8 cellular contexts compared by ENCODE assay signal in the genomic region with DNA sequence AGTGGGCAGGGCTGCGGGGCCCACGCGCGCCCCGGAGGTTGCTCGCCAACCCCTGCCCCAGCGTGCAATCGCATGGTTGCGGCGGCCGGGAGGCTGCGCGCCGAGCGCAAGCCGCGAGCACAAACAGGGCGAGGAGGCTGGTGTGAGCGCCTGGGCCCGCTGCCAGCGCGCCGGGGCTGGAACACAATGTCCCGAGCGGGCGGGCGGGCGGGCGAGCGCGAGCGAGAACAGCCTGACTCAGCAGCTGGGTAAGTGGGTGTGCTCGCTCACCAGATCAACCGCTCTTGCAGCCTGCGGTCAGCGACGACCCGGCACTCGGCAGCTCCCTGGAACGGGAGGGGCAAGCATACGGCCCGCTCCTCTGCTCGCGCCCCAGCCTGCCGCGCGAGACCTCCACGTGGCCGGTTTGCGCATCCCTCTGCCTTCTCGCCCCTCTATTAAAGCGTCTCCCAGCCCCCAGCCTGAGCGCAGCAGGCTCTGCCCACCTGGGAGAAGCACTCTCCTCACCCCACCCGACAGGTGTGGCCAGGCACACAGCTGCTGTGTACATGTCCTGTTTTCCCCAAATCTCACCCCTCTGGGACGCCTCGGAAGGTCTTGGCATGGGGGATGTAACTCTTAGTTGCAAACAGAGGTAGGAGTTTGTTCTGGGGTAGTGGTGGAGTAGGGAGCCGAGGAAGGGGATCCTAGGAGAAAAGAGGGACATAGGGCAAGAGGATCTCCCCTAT. TPM values are rescaled to one million over a fixed set of nuclear protein-coding genes. Genes with fewer than 3 reads are reported as not detected.
A peak's percentile ranks its signal among the peaks of the same experiment; 100 is the strongest.
DNase-seq lines count a peak whose midpoint lies in the region; ATAC-seq and TF ChIP-seq lines count a peak whose summit lies in the region.

No MANE protein-coding gene starts in this region.

- DNase-seq in Caco-2: peak; percentile 62 to 69
- DNase-seq in RWPE1 (ENCODE audit: low spot score): peak; percentile 89
- DNase-seq in activated T-helper 9 cell treated with anti-CD3 and anti-CD28 coated beads, Interleukin-2, amount 50 U/mL, for 16 hours (ENCODE audit: low read depth): peak; percentile 79
- peak; percentile 87 for DNase-seq in fibroblast of peridontal ligament (ENCODE audit: extremely low read depth)
- DNase-seq in natural killer cell treated with Interleukin-12 subunit alpha and Interleukin-12 subunit beta and Interleukin-15 and Interleukin-18, amount 100 ng/mL, for 72 hours (ENCODE audit: low spot score): peak; percentile 89
- peak; percentile 73 to 92 (median 80) for DNase-seq in stimulated activated naive CD4-positive, alpha-beta T cell (lab: John Stamatoyannopoulos, UW)

- ATAC-seq in GM21515 (IDR thresholded peaks at IDR 0.05; ENCODE audit: unreplicated experiment): peak; percentile 46
- peak; percentile 78 to 87 for ATAC-seq in natural killer cell treated with Interleukin-12 subunit alpha and Interleukin-12 subunit beta and Interleukin-15 and Interleukin-18, amount 100 ng/mL, for 72 hours

- H3K27ac Mint-ChIP-seq in Caco-2 (ENCODE audit: unreplicated experiment): no peak overlapping the region
- H3K27ac Mint-ChIP-seq in natural killer cell treated with Interleukin-12 subunit alpha and Interleukin-12 subunit beta and Interleukin-15 and Interleukin-18, amount 100 ng/mL, for 72 hours: peak overlapping the region in 1 of 2 donors; percentile 53

- TF ChIP-seq CTCF in Caco-2 (IDR thresholded peaks at IDR 0.05; ENCODE audit: insufficient read depth in 1 of 2, low read depth in 1 of 2, low read length in 1 of 2, severe bottlenecking in 1 of 2, unreplicated experiment in 1 of 2): no peak
- TF ChIP-seq CTCF in RWPE1 (conservative IDR thresholded peaks at IDR 0.05; ENCODE audit: low read depth): no peak

- no peaks in the 10 kb centered on the region for H3K27me3 Mint-ChIP-seq in Caco-2 (ENCODE audit: insufficient read depth, unreplicated experiment)
- peaks cover 0 to 12% of the 10 kb centered on the region in 2 donors for H3K27me3 Mint-ChIP-seq in natural killer cell treated with Interleukin-12 subunit alpha and Interleukin-12 subunit beta and Interleukin-15 and Interleukin-18, amount 100 ng/mL, for 72 hours

- POLR2A ChIA-PET in Caco-2 (lab: Charles Lee): no interaction called here
- POLR2A ChIA-PET in RWPE1 (lab: Yijun Ruan, JAX; ENCODE audit: low non-redundant PET): no interaction called here

- H3K9me3 ChIP-seq in Caco-2: no peaks in the 10 kb centered on the region
- H3K9me3 ChIP-seq in KOPT-K1 (ENCODE audit: insufficient read depth, low read length, poor library complexity, severe bottlenecking): no peaks in the 10 kb centered on the region

- H3K4me1 ChIP-seq in Caco-2: peaks cover 48% of the 10 kb centered on the region

- no peaks in the 10 kb centered on the region for H3K9me3 Mint-ChIP-seq in Caco-2 (ENCODE audit: unreplicated experiment)
- no peaks in the 10 kb centered on the region for H3K9me3 Mint-ChIP-seq in natural killer cell treated with Interleukin-12 subunit alpha and Interleukin-12 subunit beta and Interleukin-15 and Interleukin-18, amount 100 ng/mL, for 72 hours

- no TSS peak for BruUV-seq in Caco-2 (replicated peaks; lab: Mats Ljungman, UMichigan)

- H3K4me1 Mint-ChIP-seq in Caco-2 (ENCODE audit: low read depth, unreplicated experiment): peaks cover 23% of the 10 kb centered on the region
- peaks cover 47 to 59% of the 10 kb centered on the region in 2 donors for H3K4me1 Mint-ChIP-seq in natural killer cell treated with Interleukin-12 subunit alpha and Interleukin-12 subunit beta and Interleukin-15 and Interleukin-18, amount 100 ng/mL, for 72 hours (ENCODE audit: low read depth in 2 of 2)

- H3K36me3 ChIP-seq in Caco-2 (ENCODE audit: control insufficient read depth, insufficient read depth, low read length) (no peaks in the 10 kb centered on the region), KOPT-K1 (ENCODE audit: insufficient read depth, low read length) (no peaks in the 10 kb centered on the region)

- H3K36me3 Mint-ChIP-seq in Caco-2 (ENCODE audit: insufficient read depth, unreplicated experiment): no peaks in the 10 kb centered on the region
- no peaks in the 10 kb centered on the region for H3K36me3 Mint-ChIP-seq in natural killer cell treated with Interleukin-12 subunit alpha and Interleukin-12 subunit beta and Interleukin-15 and Interleukin-18, amount 100 ng/mL, for 72 hours

- peak overlapping the region; percentile 99 for H3K27ac ChIP-seq in KOPT-K1 (ENCODE audit: low read depth, low read length, poor library complexity, severe bottlenecking)
- H3K27ac ChIP-seq in RWPE1: peak overlapping the region; percentile 100

- H3K27me3 ChIP-seq in Caco-2 (replicated peaks; ENCODE audit: control insufficient read depth, insufficient read depth, low read length): no peaks in the 10 kb centered on the region

- peak overlapping the region; percentile 72 for H3K4me3 ChIP-seq in Caco-2 (ENCODE audit: low read depth, low read length)

- H3K4me3 Mint-ChIP-seq in Caco-2 (ENCODE audit: unreplicated experiment): peak overlapping the region; percentile 78
- H3K4me3 Mint-ChIP-seq in natural killer cell treated with Interleukin-12 subunit alpha and Interleukin-12 subunit beta and Interleukin-15 and Interleukin-18, amount 100 ng/mL, for 72 hours: peak overlapping the region; percentile 63

- intact Hi-C loops in Caco-2 (cut with micrococcal nuclease; ENCODE audit: unreplicated experiment): no loop called here

- CTCF ChIA-PET in Caco-2 (lab: Charles Lee) (interaction anchor here (1.1 to 1.2 kb wide), 3 partner anchors 9 to 211 kb away, joined by 3 to 5 read pairs (median 3); partner anchors contain the start of gene ARMC12), RWPE1 (lab: Yijun Ruan, JAX) (interaction anchor here (0.6 to 1.3 kb wide), 8 partner anchors 34 to 574 kb away, joined by 3 to 4 read pairs (median 3); no protein-coding TSS in a partner anchor)

RNA-seq across cellular contexts. Expression of gene ARMC12, which starts 8.7 kb away (rescaled TPM):
- total RNA-seq in Caco-2 (2022): not detected in 2 replicates
- total RNA-seq in natural killer cell treated with Interleukin-12 subunit alpha and Interleukin-12 subunit beta and Interleukin-15 and Interleukin-18, amount 100 ng/mL, for 72 hours: not detected

RNA-seq across cellular contexts. Expression of gene FKBP5, which starts 39.4 kb away (rescaled TPM):
- total RNA-seq in Caco-2 (2022): 16.5 and 20.1 TPM in 2 replicates
- total RNA-seq in natural killer cell treated with Interleukin-12 subunit alpha and Interleukin-12 subunit beta and Interleukin-15 and Interleukin-18, amount 100 ng/mL, for 72 hours: 10 to 100 TPM; 14.1 to 32.5 TPM

RNA-seq across cellular contexts. Expression of gene CLPSL2, which starts 48.3 kb away (rescaled TPM):
- total RNA-seq in Caco-2 (2022): 1.3 and 2.0 TPM in 2 replicates
- not detected for total RNA-seq in natural killer cell treated with Interleukin-12 subunit alpha and Interleukin-12 subunit beta and Interleukin-15 and Interleukin-18, amount 100 ng/mL, for 72 hours

RNA-seq across cellular contexts. Expression of gene CLPSL1, which starts 52.7 kb away (rescaled TPM):
- not detected in 2 replicates for total RNA-seq in Caco-2 (2022)
- total RNA-seq in natural killer cell treated with Interleukin-12 subunit alpha and Interleukin-12 subunit beta and Interleukin-15 and Interleukin-18, amount 100 ng/mL, for 72 hours: not detected

Comparison
In these comparisons a context has a peak if more than half of its experiments do, and no peak if none do; other contexts are left out.
1. Peak in every context shown above with its lines: DNase-seq, ATAC-seq, H3K4me3 ChIP-seq and H3K27ac ChIP-seq.